Comparison of ENCODE assay signal across 8 cellular contexts in genomic region chr2:218367415-218368149, GRCh38. TPM values are rescaled to one million over a fixed set of nuclear protein-coding genes. Genes with fewer than 3 reads are reported as not detected.
A peak's percentile ranks its signal among the peaks of the same experiment; 100 is the strongest.
DNase-seq lines count a peak whose midpoint lies in the region; ATAC-seq and TF ChIP-seq lines count a peak whose summit lies in the region.

No MANE protein-coding gene starts in this region.

- DNase-seq in Caki2 (ENCODE audit: low read depth) (peak; percentile 85), KG1 (lab: John Stamatoyannopoulos, UW) (peak; percentile 58), dorsolateral prefrontal cortex (peak in 9 of 10 donors; percentile 40 to 85 (median 69)), medulla oblongata (ENCODE audit: extremely low spot score) (peak; percentile 85), superior temporal gyrus (ENCODE audit: extremely low spot score) (no peak)
- DNase-seq in activated CD4-positive, alpha-beta T cell treated with anti-CD3 and anti-CD28 coated beads, Interleukin-2, amount 50 U/mL, for 24 hours (ENCODE audit: low read depth in 1 of 2, low spot score in 1 of 2): peak; percentile 28 to 38
- peak; percentile 46 for DNase-seq in stimulated activated CD8-positive, alpha-beta memory T cell treated with anti-CD3 and anti-CD28 coated beads, Interleukin-12 subunit alpha, Interleukin-12 subunit beta, amount 100 ng/mL, for 1 hour (ENCODE audit: low read depth)

- intact Hi-C loops in dorsolateral prefrontal cortex (cut with DNase I): loop anchor here in 1 of 2 donors (10.0 kb wide), 1 partner anchor 183 kb away; no protein-coding TSS in a partner anchor

- H3K4me3 ChIP-seq in dorsolateral prefrontal cortex: peak overlapping the region; percentile 39 to 75 (median 59)

- in situ Hi-C loops in Caki2 (cut with HindIII; ENCODE audit: low pct_unique_long_range_greater_than_20kb, low sequenced_read_pairs): no loop called here

- H3K27ac ChIP-seq in dorsolateral prefrontal cortex: peak overlapping the region in 57 of 59 donors; percentile 23 to 96 (median 80)

- peak; percentile 89 for ATAC-seq in GM21528 (IDR thresholded peaks at IDR 0.05; ENCODE audit: low FRiP score, unreplicated experiment)

- H3K27me3 ChIP-seq in dorsolateral prefrontal cortex: no peaks in the 10 kb centered on the region

- TF ChIP-seq CTCF in dorsolateral prefrontal cortex (IDR thresholded peaks at IDR 0.05 in 54 of 56, conservative IDR thresholded peaks at IDR 0.05 in 2 of 56; ENCODE audit: low read depth in 1 of 56, partially characterized antibody in 56 of 56): peak in 4 of 56 donors; percentile 4 to 20 (median 12)

RNA-seq across cellular contexts. Expression of gene CATIP, which starts 10.9 kb away (rescaled TPM):
- 0.57 and 3.2 TPM in 2 replicates for total RNA-seq in Caki2 (2014; rRNA removed; shearing (Covaris generic); ENCODE audit: low replicate concordance)
- total RNA-seq in dorsolateral prefrontal cortex: 1 to 10 TPM in 73 of 120 experiments, under 1 TPM in 42, not detected in 5; 0.20 to 4.6 (median 1.3) TPM

RNA-seq across cellular contexts. Expression of gene SLC11A1, which starts 14.5 kb away (rescaled TPM):
- total RNA-seq in Caki2 (2014; rRNA removed; shearing (Covaris generic); ENCODE audit: low replicate concordance): 1.4 and 3.0 TPM in 2 replicates
- 10 to 100 TPM in 90 of 120 experiments, 1 to 10 TPM in 30; 2.6 to 76.0 (median 19.2) TPM for total RNA-seq in dorsolateral prefrontal cortex

RNA-seq across cellular contexts. Expression of gene CTDSP1, which starts 32.1 kb away (rescaled TPM):
- 53.8 and 73.6 TPM in 2 replicates for total RNA-seq in Caki2 (2014; rRNA removed; shearing (Covaris generic); ENCODE audit: low replicate concordance)
- 10 to 100 TPM; 25.1 to 85.9 (median 45.2) TPM for total RNA-seq in dorsolateral prefrontal cortex

RNA-seq across cellular contexts. Expression of gene VIL1, which starts 51.3 kb away (rescaled TPM):
- total RNA-seq in Caki2 (2014; rRNA removed; shearing (Covaris generic); ENCODE audit: low replicate concordance): not detected in 2 replicates
- under 1 TPM in 5 of 120 experiments, not detected in 115; 0.08 to 0.44 (median 0.26) TPM for total RNA-seq in dorsolateral prefrontal cortex
